Comparison of ENCODE assay signal across 6 cellular contexts in the genomic region with DNA sequence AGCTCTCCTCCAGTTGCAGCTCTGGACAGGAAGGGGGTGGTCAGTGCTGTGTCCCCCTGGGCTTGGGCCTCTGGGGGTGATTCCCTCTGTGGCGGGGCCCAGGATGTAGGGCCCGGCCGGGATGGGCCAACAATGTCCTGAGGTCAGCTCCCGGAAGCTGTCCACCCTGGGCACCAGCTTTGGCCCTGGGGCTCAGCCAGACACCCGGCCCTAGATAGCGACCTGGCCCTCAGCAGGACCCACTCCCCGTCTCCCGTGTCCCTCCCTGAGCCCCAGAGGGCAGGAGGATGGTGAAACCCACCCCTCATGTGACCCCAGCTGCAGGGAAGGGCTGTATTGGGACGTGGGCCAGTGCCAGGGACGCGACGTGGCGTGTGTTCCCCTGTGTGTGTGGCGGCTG.
A peak's percentile ranks its signal among the peaks of the same experiment; 100 is the strongest.
DNase-seq lines count a peak whose midpoint lies in the region; ATAC-seq and TF ChIP-seq lines count a peak whose summit lies in the region.
"Not testable (repeated sequence)": the region's sequence is repeated elsewhere in the genome, so short reads cannot be mapped to it uniquely, and the experiment has no call there.

No MANE protein-coding gene starts in this region.

- not testable (repeated sequence) for H3K4me1 ChIP-seq in lower lobe of right lung

- intact Hi-C loops in lower lobe of right lung (cut with DNase I) = not testable (repeated sequence)

- DNase-seq in H7 (peak; percentile 23), chondrocyte (ENCODE audit: low spot score) (peak; percentile 80), islet precursor cell (peak; percentile 39), lower lobe of right lung (peak; percentile 42)
- DNase-seq in activated CD4-positive, alpha-beta memory T cell treated with anti-CD3 and anti-CD28 coated beads, Interleukin-2, amount 10 ng/mL, durations not matched to agents 7 days and 5 days = peak; percentile 15
- not testable (repeated sequence) for DNase-seq in stimulated activated naive B cell treated with anti-CD40 and anti-IgM and Interleukin-4, amounts not matched to agents 10 μg/mL and 1 μg/mL and 100 μg/mL, for 72 hours

- H3K4me3 Mint-ChIP-seq in activated CD4-positive, alpha-beta memory T cell treated with anti-CD3 and anti-CD28 coated beads, Interleukin-2, amount 10 ng/mL, durations not matched to agents 7 days and 5 days; chondrocyte (ENCODE audit: unreplicated experiment): not testable (repeated sequence)
- peak overlapping the region in 1 of 2 donors; percentile 19 for H3K4me3 Mint-ChIP-seq in stimulated activated naive B cell treated with anti-CD40 and anti-IgM and Interleukin-4, amounts not matched to agents 10 μg/mL and 1 μg/mL and 100 μg/mL, for 72 hours

- not testable (repeated sequence) for ATAC-seq in lower lobe of right lung
- peak in 1 of 2 donors; percentile 23 for ATAC-seq in stimulated activated naive B cell treated with anti-CD40 and anti-IgM and Interleukin-4, amounts not matched to agents 10 μg/mL and 1 μg/mL and 100 μg/mL, for 72 hours (replicated peaks)

- CTCF ChIA-PET in activated CD4-positive, alpha-beta memory T cell treated with anti-CD3 and anti-CD28 coated beads, Interleukin-2, amount 10 ng/mL, durations not matched to agents 7 days and 5 days (lab: Charles Lee) = not testable (repeated sequence)

- H3K9me3 Mint-ChIP-seq in activated CD4-positive, alpha-beta memory T cell treated with anti-CD3 and anti-CD28 coated beads, Interleukin-2, amount 10 ng/mL, durations not matched to agents 7 days and 5 days; chondrocyte (ENCODE audit: low read depth); stimulated activated naive B cell treated with anti-CD40 and anti-IgM and Interleukin-4, amounts not matched to agents 10 μg/mL and 1 μg/mL and 100 μg/mL, for 72 hours: not testable (repeated sequence)

- not testable (repeated sequence) for H3K4me1 Mint-ChIP-seq in activated CD4-positive, alpha-beta memory T cell treated with anti-CD3 and anti-CD28 coated beads, Interleukin-2, amount 10 ng/mL, durations not matched to agents 7 days and 5 days; chondrocyte (ENCODE audit: low read depth)
- peaks cover 16 to 19% of the 10 kb centered on the region in 2 donors for H3K4me1 Mint-ChIP-seq in stimulated activated naive B cell treated with anti-CD40 and anti-IgM and Interleukin-4, amounts not matched to agents 10 μg/mL and 1 μg/mL and 100 μg/mL, for 72 hours

- not testable (repeated sequence) for H3K36me3 Mint-ChIP-seq in activated CD4-positive, alpha-beta memory T cell treated with anti-CD3 and anti-CD28 coated beads, Interleukin-2, amount 10 ng/mL, durations not matched to agents 7 days and 5 days (ENCODE audit: low read depth); chondrocyte (ENCODE audit: low read depth)
- H3K36me3 Mint-ChIP-seq in stimulated activated naive B cell treated with anti-CD40 and anti-IgM and Interleukin-4, amounts not matched to agents 10 μg/mL and 1 μg/mL and 100 μg/mL, for 72 hours = peaks cover 39 to 47% of the 10 kb centered on the region in 2 donors

- not testable (repeated sequence) for H3K27ac ChIP-seq in lower lobe of right lung

- not testable (repeated sequence) for H3K27me3 ChIP-seq in H7 (ENCODE audit: control insufficient read depth, insufficient read depth, low read length); lower lobe of right lung (ENCODE audit: low read depth)

- not testable (repeated sequence) for H3K9me3 ChIP-seq in lower lobe of right lung

- H3K4me3 ChIP-seq in H7 (ENCODE audit: insufficient read depth, low read depth, low read length); lower lobe of right lung: not testable (repeated sequence)

- not testable (repeated sequence) for H3K27ac Mint-ChIP-seq in activated CD4-positive, alpha-beta memory T cell treated with anti-CD3 and anti-CD28 coated beads, Interleukin-2, amount 10 ng/mL, durations not matched to agents 7 days and 5 days; chondrocyte (ENCODE audit: unreplicated experiment)
- H3K27ac Mint-ChIP-seq in stimulated activated naive B cell treated with anti-CD40 and anti-IgM and Interleukin-4, amounts not matched to agents 10 μg/mL and 1 μg/mL and 100 μg/mL, for 72 hours = peak overlapping the region; percentile 76

- H3K27me3 Mint-ChIP-seq in activated CD4-positive, alpha-beta memory T cell treated with anti-CD3 and anti-CD28 coated beads, Interleukin-2, amount 10 ng/mL, durations not matched to agents 7 days and 5 days; chondrocyte (ENCODE audit: low read depth); stimulated activated naive B cell treated with anti-CD40 and anti-IgM and Interleukin-4, amounts not matched to agents 10 μg/mL and 1 μg/mL and 100 μg/mL, for 72 hours: not testable (repeated sequence)

- TF ChIP-seq CTCF in chondrocyte (IDR thresholded peaks at IDR 0.05); lower lobe of right lung (IDR thresholded peaks at IDR 0.05): not testable (repeated sequence)

- not testable (repeated sequence) for H3K36me3 ChIP-seq in H7 (replicated peaks; ENCODE audit: control insufficient read depth, insufficient read depth, low read length); lower lobe of right lung

- POLR2A ChIA-PET in activated CD4-positive, alpha-beta memory T cell treated with anti-CD3 and anti-CD28 coated beads, Interleukin-2, amount 10 ng/mL, durations not matched to agents 7 days and 5 days (lab: Charles Lee) = not testable (repeated sequence)
